In genomic region chr17:64080174-64080618, GRCh38 we compare ENCODE assay signal across 26 cellular contexts. TPM values are rescaled to one million over a fixed set of nuclear protein-coding genes. Genes with fewer than 3 reads are reported as not detected.
DNase-seq lines count a peak whose midpoint lies in the region; ATAC-seq and TF ChIP-seq lines count a peak whose summit lies in the region.
"Had no signal": no experiment of that assay in that cellular context is flagged by ENCODE, and none has a peak within 500 bp of the region (broad histone marks: within the 10 kb centered on the region; RNA-seq: fewer than 3 reads in every experiment).

No MANE protein-coding gene starts in this region.

- no peaks in the 10 kb centered on the region for H4K20me1 ChIP-seq in hepatocyte (ENCODE audit: insufficient read depth, poor library complexity, severe bottlenecking)

- H3K4me2 ChIP-seq in hepatocyte = peak overlapping the region; percentile 36
- H3K4me2 ChIP-seq: neural progenitor cell had no signal

- no peaks in the 10 kb centered on the region for H3K9me3 Mint-ChIP-seq in CD14-positive monocyte
- H3K9me3 Mint-ChIP-seq in CD8-positive, alpha-beta T cell = no peaks in the 10 kb centered on the region
- H3K9me3 Mint-ChIP-seq in activated naive CD4-positive, alpha-beta T cell treated with anti-CD3 and anti-CD28 coated beads, Interleukin-2, amount 50 U/mL, for 72 hours = no peaks in the 10 kb centered on the region
- H3K9me3 Mint-ChIP-seq: H9, neural progenitor cell had no signal

- no peaks in the 10 kb centered on the region for H3K79me2 ChIP-seq in hepatocyte

- CTCF ChIA-PET in CD8-positive, alpha-beta T cell (lab: Charles Lee) = interaction anchor here (0.9 to 3.2 kb wide), 3 partner anchors 16 to 90 kb away, joined by 3 to 13 read pairs (median 12); no protein-coding TSS in a partner anchor
- CTCF ChIA-PET in Panc1 (lab: Charles Lee) = no interaction called here

- peaks cover 27 to 29% of the 10 kb centered on the region in 2 donors for H3K36me3 Mint-ChIP-seq in CD14-positive monocyte
- peaks cover 38% of the 10 kb centered on the region for H3K36me3 Mint-ChIP-seq in CD8-positive, alpha-beta T cell
- H3K36me3 Mint-ChIP-seq in activated naive CD4-positive, alpha-beta T cell treated with anti-CD3 and anti-CD28 coated beads, Interleukin-2, amount 50 U/mL, for 72 hours = peaks cover 0 to 7% of the 10 kb centered on the region in 2 donors
- H3K36me3 Mint-ChIP-seq: neural progenitor cell had no signal

- DNase-seq in CD14-positive monocyte (ENCODE audit: low spot score) (no peak), Panc1 (ENCODE audit: low read depth, low spot score) (no peak), hepatocyte (ENCODE audit: low spot score) (no peak), DMS153 treated with DMSO at 0.1 percent for 48 hours (lab: John Stamatoyannopoulos, UW; ENCODE audit: unreplicated experiment) (no peak), NCI-H69 (lab: John Stamatoyannopoulos, UW) (no peak)
- no peak for DNase-seq in CD8-positive, alpha-beta T cell
- no peak for DNase-seq in activated naive CD4-positive, alpha-beta T cell treated with anti-CD3 and anti-CD28 coated beads, Interleukin-2, amount 50 U/mL, for 72 hours (ENCODE audit: low spot score in 2 of 2)
- DNase-seq: activated CD4-positive, CD25-positive, alpha-beta regulatory T cell; activated gamma-delta T cell; amniotic stem cell; effector CD8-positive, alpha-beta T cell; erythroblast; H9; head of caudate nucleus; Kasumi-1; NCI-H187 treated with DMSO at 0.1 percent for 48 hours; NCI-H748 treated with DMSO at 0.1 percent for 48 hours; posterior cingulate gyrus; right lobe of liver; stimulated activated CD4-positive, alpha-beta T cell treated with anti-CD3 and anti-CD28 coated beads, Interleukin-12 subunit alpha, Interleukin-12 subunit beta, amount 100 ng/mL, for 4 hours; stimulated activated CD4-positive, alpha-beta T cell treated with anti-CD3 and anti-CD28 coated beads, Interleukin-4, amount 100 ng/mL, for 4 hours; stimulated activated naive CD4-positive, alpha-beta T cell treated with Interleukin-2 at 50 U/mL for 16 hours; T-helper 9 cell had no signal

- H3K27ac Mint-ChIP-seq in CD14-positive monocyte = peak overlapping the region in 4 of 7 donors; percentile 1 to 33 (median 22)
- H3K27ac Mint-ChIP-seq in CD8-positive, alpha-beta T cell = peak overlapping the region; percentile 16
- H3K27ac Mint-ChIP-seq in activated naive CD4-positive, alpha-beta T cell treated with anti-CD3 and anti-CD28 coated beads, Interleukin-2, amount 50 U/mL, for 72 hours = no peak overlapping the region
- H3K27ac Mint-ChIP-seq: neural progenitor cell had no signal

- H3K4me1 ChIP-seq in CD8-positive, alpha-beta T cell (ENCODE audit: insufficient read depth, low read length) = peaks cover 33% of the 10 kb centered on the region
- H3K4me1 ChIP-seq in Panc1 (ENCODE audit: control insufficient read depth, insufficient read depth, low read length) (peaks cover 28% of the 10 kb centered on the region), hepatocyte (ENCODE audit: insufficient read depth) (peaks cover 63% of the 10 kb centered on the region)

- no TSS peak for BruUV-seq in Panc1 (replicated peaks; lab: Mats Ljungman, UMichigan)

- intact Hi-C loops in CD14-positive monocyte (cut with micrococcal nuclease) (loop anchor here (5.0 kb wide), 1 partner anchor 37 kb away; no protein-coding TSS in a partner anchor), Panc1 (cut with micrococcal nuclease; ENCODE audit: unreplicated experiment) (no loop called here)
- intact Hi-C loops in CD8-positive, alpha-beta T cell (cut with DNase I, micrococcal nuclease) = loop anchor here in 1 of 2 experiments (5.0 kb wide), 1 partner anchor 47 kb away; no protein-coding TSS in a partner anchor

- no peak overlapping the region for H3K27ac ChIP-seq in CD8-positive, alpha-beta T cell (ENCODE audit: low read depth, low read length)
- H3K27ac ChIP-seq in Panc1 (ENCODE audit: low read length) (peak overlapping the region; percentile 23; the same call in 1 of the 2 replicates), hepatocyte (peak overlapping the region; percentile 7)
- H3K27ac ChIP-seq: neural progenitor cell, tibial nerve had no signal

- H3K27me3 Mint-ChIP-seq in CD14-positive monocyte (ENCODE audit: low read depth in 3 of 3) = peaks cover 0 to 1% (median 0%) of the 10 kb centered on the region in 3 donors
- H3K27me3 Mint-ChIP-seq in CD8-positive, alpha-beta T cell (ENCODE audit: low read depth) = no peaks in the 10 kb centered on the region

- POLR2A ChIA-PET in CD8-positive, alpha-beta T cell (lab: Charles Lee) = interaction anchor here (0.6 to 1.3 kb wide), 4 partner anchors 10 to 28 kb away, joined by 3 to 7 read pairs (median 4); no protein-coding TSS in a partner anchor
- POLR2A ChIA-PET in Panc1 (lab: Charles Lee) = no interaction called here

- H3K27me3 ChIP-seq in CD8-positive, alpha-beta T cell (ENCODE audit: insufficient read depth, low read length) = no peaks in the 10 kb centered on the region
- no peaks in the 10 kb centered on the region for H3K27me3 ChIP-seq in Panc1 (ENCODE audit: control insufficient read depth, insufficient read depth, low read length)
- no peaks in the 10 kb centered on the region for H3K27me3 ChIP-seq in hepatocyte
- H3K27me3 ChIP-seq: neural progenitor cell, right lobe of liver, tibial nerve had no signal

- H3K4me1 Mint-ChIP-seq in CD14-positive monocyte = peaks cover 38% of the 10 kb centered on the region
- H3K4me1 Mint-ChIP-seq in CD8-positive, alpha-beta T cell (ENCODE audit: low read depth) = peaks cover 23% of the 10 kb centered on the region

- 73% methylated on average over 3 of the region's 3 CpGs for WGBS in hepatocyte (ENCODE audit: low lambda C conversion rate, missing lambda C conversion rate)

- no peak overlapping the region for H2AFZ ChIP-seq in hepatocyte
- H2AFZ ChIP-seq: neural progenitor cell had no signal

- in situ Hi-C loops in Panc1 (cut with HindIII; ENCODE audit: low pct_unique_long_range_greater_than_20kb, low sequenced_read_pairs) = no loop called here

- no peaks in the 10 kb centered on the region for H3K36me3 ChIP-seq in CD8-positive, alpha-beta T cell (ENCODE audit: insufficient read depth, low read length)
- H3K36me3 ChIP-seq in Panc1 (ENCODE audit: control insufficient read depth, insufficient read depth, low read length) (no peaks in the 10 kb centered on the region), hepatocyte (replicated peaks; ENCODE audit: insufficient read depth, low read depth) (no peaks in the 10 kb centered on the region)
- H3K36me3 ChIP-seq: neural progenitor cell had no signal

- no peak overlapping the region for H3K4me3 ChIP-seq in CD8-positive, alpha-beta T cell (ENCODE audit: low read depth, low read length)
- H3K4me3 ChIP-seq in Panc1 (ENCODE audit: low read depth in 2 of 2, low read length in 2 of 2) (no peak overlapping the region), hepatocyte (no peak overlapping the region)
- H3K4me3 ChIP-seq: neural progenitor cell, right lobe of liver, tibial nerve had no signal

- H3K4me3 Mint-ChIP-seq in CD14-positive monocyte = no peak overlapping the region
- no peak overlapping the region for H3K4me3 Mint-ChIP-seq in CD8-positive, alpha-beta T cell
- H3K4me3 Mint-ChIP-seq: H9, neural progenitor cell had no signal

- no peaks in the 10 kb centered on the region for H3K9me2 ChIP-seq in hepatocyte (replicated peaks; ENCODE audit: insufficient read depth)

- TF ChIP-seq CTCF in CD14-positive monocyte (IDR thresholded peaks at IDR 0.05) (no peak), Panc1 (IDR thresholded peaks at IDR 0.05) (no peak), hepatocyte (IDR thresholded peaks at IDR 0.05; ENCODE audit: poor library complexity) (no peak)
- no peak for TF ChIP-seq CTCF in CD8-positive, alpha-beta T cell (IDR thresholded peaks at IDR 0.05)

- H3K9me3 ChIP-seq in CD8-positive, alpha-beta T cell (ENCODE audit: low read length) = no peaks in the 10 kb centered on the region
- H3K9me3 ChIP-seq in Panc1 (ENCODE audit: control insufficient read depth, insufficient read depth, low read depth, low read length) (no peaks in the 10 kb centered on the region), hepatocyte (ENCODE audit: low read depth) (no peaks in the 10 kb centered on the region)
- H3K9me3 ChIP-seq: right lobe of liver, tibial nerve had no signal

- no peak for ATAC-seq in CD8-positive, alpha-beta T cell
- ATAC-seq in Panc1 = no peak
- ATAC-seq in activated naive CD4-positive, alpha-beta T cell treated with anti-CD3 and anti-CD28 coated beads, Interleukin-2, amount 50 U/mL, for 72 hours = no peak
- ATAC-seq: SK-N-SH treated with all-trans-retinoic acid at 6 μM for 48 hours had no signal

RNA-seq across cellular contexts. Expression of gene ERN1, which starts 49.7 kb away (rescaled TPM):
- polyA plus RNA-seq in CD14-positive monocyte (10 to 100 TPM; 11.0 to 13.7 TPM), hepatocyte (16.5 and 19.4 TPM in 2 replicates)
- 10 to 100 TPM; 57.1 to 64.0 TPM for total RNA-seq in CD8-positive, alpha-beta T cell
- total RNA-seq in Panc1 (2021; ENCODE audit: unreplicated experiment) (12.1 TPM), hepatocyte (10.3 and 14.3 TPM in 2 replicates)
- polyA plus RNA-seq in Panc1 (2012; ENCODE audit: insufficient read length) = 4.7 TPM
- total RNA-seq in activated naive CD4-positive, alpha-beta T cell treated with anti-CD3 and anti-CD28 coated beads, Interleukin-2, amount 50 U/mL, for 72 hours = 10 to 100 TPM; 23.7 to 24.1 TPM

RNA-seq across cellular contexts. Expression of gene ICAM2, which starts 59.8 kb away (rescaled TPM):
- polyA plus RNA-seq in CD14-positive monocyte (100 to 1,000 TPM; 174 to 186 TPM), hepatocyte (2.7 and 3.4 TPM in 2 replicates)
- 10 to 100 TPM; 38.0 to 38.7 TPM for total RNA-seq in CD8-positive, alpha-beta T cell
- total RNA-seq in Panc1 (2021; ENCODE audit: unreplicated experiment) (0.33 TPM), hepatocyte (6.0 and 8.4 TPM in 2 replicates)
- not detected for polyA plus RNA-seq in Panc1 (2012; ENCODE audit: insufficient read length)
- total RNA-seq in activated naive CD4-positive, alpha-beta T cell treated with anti-CD3 and anti-CD28 coated beads, Interleukin-2, amount 50 U/mL, for 72 hours = 10 to 100 TPM; 21.9 to 45.2 TPM

Comparison
In these comparisons a context has a peak if more than half of its experiments do, and no peak if none do; other contexts are left out.
1. H3K27ac Mint-ChIP-seq: peak in CD14-positive monocyte (4 of 7) and CD8-positive, alpha-beta T cell (single experiment); none in activated naive CD4-positive, alpha-beta T cell treated with anti-CD3 and anti-CD28 coated beads, Interleukin-2, amount 50 U/mL, for 72 hours (0 of 2).